Comparison of ENCODE assay signal across 13 cellular contexts in genomic region chr5:145903113-145903512, GRCh38. TPM values are rescaled to one million over a fixed set of nuclear protein-coding genes. Genes with fewer than 3 reads are reported as not detected.
DNase-seq lines count a peak whose midpoint lies in the region; ATAC-seq, FAIRE-seq and TF ChIP-seq lines count a peak whose summit lies in the region.
"Had no signal": no experiment of that assay in that cellular context is flagged by ENCODE, and none has a peak within 500 bp of the region (broad histone marks: within the 10 kb centered on the region; RNA-seq: fewer than 3 reads in every experiment).

No MANE protein-coding gene starts in this region.

- RAD21 ChIA-PET in GM12878 (lab: Charles Lee; ENCODE audit: unreplicated experiment), result no interaction called here

- H3K4me1 ChIP-seq in GM12878 (ENCODE audit: control insufficient read depth, insufficient read depth, low read length) (no peaks in the 10 kb centered on the region), smooth muscle cell (ENCODE audit: low read depth) (no peaks in the 10 kb centered on the region)

- POLR2A ChIA-PET in GM12878 (lab: Charles Lee), result no interaction called here

- 17% methylated on average over 3 of the region's 3 CpGs for WGBS in GM12878 (ENCODE audit: insufficient coverage, insufficient replicate concordance, low lambda C conversion rate, missing lambda C conversion rate)
- WGBS in smooth muscle cell (ENCODE audit: low lambda C conversion rate), result 93% methylated on average over 3 of the region's 3 CpGs

- DNase-seq in NCI-H82 (lab: John Stamatoyannopoulos, UW), result peak; percentile 6
- no peak for DNase-seq in NCI-H82 treated with DMSO at 0.1 percent for 48 hours (lab: John Stamatoyannopoulos, UW; ENCODE audit: unreplicated experiment)
- DNase-seq in GM12878 (ENCODE audit: low read depth, low spot score), result no peak
- no peak for DNase-seq in smooth muscle cell (lab: John Stamatoyannopoulos, UW; ENCODE audit: unreplicated experiment)
- no peak for DNase-seq in NCI-H1048 (lab: John Stamatoyannopoulos, UW)
- no peak for DNase-seq in GM10266 (ENCODE audit: extremely low spot score)
- DNase-seq: activated T-cell treated with anti-CD3 and anti-CD28 coated beads, Interleukin-2, amount 50 U/mL, for 48 hours; NCI-H2029; T-cell had no signal

- no peaks in the 10 kb centered on the region for H4K20me1 ChIP-seq in GM12878 (ENCODE audit: control insufficient read depth, insufficient read depth)
- H4K20me1 ChIP-seq in smooth muscle cell (ENCODE audit: low read depth), result no peaks in the 10 kb centered on the region

- H3K9me3 ChIP-seq in GM12878 (replicated peaks; ENCODE audit: control insufficient read depth, insufficient read depth, low read length), result no peaks in the 10 kb centered on the region
- no peaks in the 10 kb centered on the region for H3K9me3 ChIP-seq in smooth muscle cell (replicated peaks; ENCODE audit: low read depth)

- H2AFZ ChIP-seq in GM12878 (ENCODE audit: control insufficient read depth, low read depth, low read length), result no peak overlapping the region
- no peak overlapping the region for H2AFZ ChIP-seq in smooth muscle cell (ENCODE audit: low read depth)

- H3K4me2 ChIP-seq in GM12878 (ENCODE audit: control insufficient read depth, insufficient read depth) (no peak overlapping the region), smooth muscle cell (no peak overlapping the region)

- SMC1A ChIA-PET in GM12878 (lab: Charles Lee; ENCODE audit: uncharacterized antibody, unreplicated experiment), result interaction anchor here (0.7 kb wide), 1 partner anchor 167 kb away, joined by 3 read pairs; no protein-coding TSS in a partner anchor

- TF ChIP-seq EP300 in GM12878 (IDR thresholded peaks at IDR 0.05; ENCODE audit: borderline replicate concordance in 1 of 2, control insufficient read depth in 1 of 2, low read depth in 2 of 2, low read length in 2 of 2), result no peak

- H3K9ac ChIP-seq in GM12878 (ENCODE audit: control insufficient read depth, insufficient read depth, low read length), result no peak overlapping the region
- no peak overlapping the region for H3K9ac ChIP-seq in smooth muscle cell (ENCODE audit: low read depth)

- no peak for TF ChIP-seq RAD21 in GM12878 (IDR thresholded peaks at IDR 0.05; ENCODE audit: insufficient read depth, low read depth, low read length)

- no TSS peak for BruUV-seq in GM12878 (replicated peaks; lab: Mats Ljungman, UMichigan)

- CTCF ChIA-PET in GM12878 (lab: Yijun Ruan, JAX), result no interaction called here

- TF ChIP-seq CTCF in GM12878 (IDR thresholded peaks at IDR 0.05 in 2 of 3, conservative IDR thresholded peaks at IDR 0.05 in 1 of 3; ENCODE audit: control insufficient read depth in 2 of 3, extremely low read depth in 1 of 3, insufficient read depth in 1 of 3, low read depth in 3 of 3, low read length in 3 of 3) (no peak; a peak in 1 of 6 replicates), smooth muscle cell (IDR thresholded peaks at IDR 0.05; ENCODE audit: borderline replicate concordance, insufficient read depth, poor library complexity, severe bottlenecking) (peak; percentile 9), GM10266 (IDR thresholded peaks at IDR 0.05; ENCODE audit: control insufficient read depth, insufficient read depth, low read depth, missing control alignments) (no peak)

- intact Hi-C loops in GM12878 (cut with micrococcal nuclease; ENCODE audit: unreplicated experiment), result no loop called here

- ATAC-seq in HG03521 (IDR thresholded peaks at IDR 0.05; ENCODE audit: unreplicated experiment), result peak; percentile 60
- ATAC-seq in GM12878, result peak; percentile 62
- ATAC-seq in GM21447 (IDR thresholded peaks at IDR 0.05; ENCODE audit: unreplicated experiment), result no peak
- ATAC-seq: T-cell had no signal

- H3K27me3 ChIP-seq in GM12878 (replicated peaks in 1 of 2; ENCODE audit: control insufficient read depth in 2 of 2, insufficient read depth in 2 of 2, low read length in 1 of 2) (no peaks in the 10 kb centered on the region; a peak in 1 of 4 replicates), smooth muscle cell (ENCODE audit: low read depth) (peaks cover 3% of the 10 kb centered on the region)

- H3K4me3 ChIP-seq in GM12878, result no peak overlapping the region
- no peak overlapping the region for H3K4me3 ChIP-seq in smooth muscle cell

- in situ Hi-C loops in GM12878 (cut with MboI), result no loop called here

- H3K79me2 ChIP-seq in GM12878 (ENCODE audit: control insufficient read depth, insufficient read depth, low read length) (no peaks in the 10 kb centered on the region), smooth muscle cell (ENCODE audit: low read depth) (no peaks in the 10 kb centered on the region)

- H3K36me3 ChIP-seq in GM12878 (ENCODE audit: control insufficient read depth in 2 of 2, insufficient read depth in 2 of 2, low read length in 1 of 2) (no peaks in the 10 kb centered on the region), smooth muscle cell (ENCODE audit: low read depth) (no peaks in the 10 kb centered on the region)

- no peak for TF ChIP-seq POLR2A in GM12878 (IDR thresholded peaks at IDR 0.05; ENCODE audit: low read depth, low read length)

- no peak for FAIRE-seq in GM12878 (lab: Jason Lieb, UNC)
- FAIRE-seq: islet of Langerhans had no signal

- H3F3A ChIP-seq in smooth muscle cell (ENCODE audit: low read depth), result no peaks in the 10 kb centered on the region

- H3K27ac ChIP-seq in GM12878 (ENCODE audit: control insufficient read depth, insufficient read depth) (no peak overlapping the region), smooth muscle cell (ENCODE audit: low read depth) (no peak overlapping the region)

TF ChIP-seq in GM12878, 131 proteins besides CTCF, POLR2A, EP300 and RAD21 (continues in another document):
- TF ChIP-seq MYB (IDR thresholded peaks at IDR 0.05; ENCODE audit: borderline replicate concordance, low read depth, low read length), result no peak
- TF ChIP-seq HDGF (IDR thresholded peaks at IDR 0.05), result no peak

RNA-seq across cellular contexts. Expression of gene GRXCR2, which starts 30.3 kb away (rescaled TPM):
- total RNA-seq in GM12878 (2013; cell fraction: nucleolus; rRNA removed), result not detected in 2 replicates
- total RNA-seq in GM12878 (2014; rRNA removed), result not detected in 2 replicates
- total RNA-seq in GM12878 (2014; rRNA removed; fragmentation: Illumina TruSeq; extraction: Trizol), result not detected in 2 replicates
- not detected in 2 replicates for total RNA-seq in GM12878 (2021)
- not detected for polyA plus RNA-seq in GM12878 (2011; ENCODE audit: low read depth)
- polyA plus RNA-seq in GM12878 (2011; rRNA removed), result not detected in 2 replicates
- polyA plus RNA-seq in GM12878 (2011; cell fraction: cytosol; rRNA removed), result not detected in 2 replicates
- not detected in 2 replicates for polyA plus RNA-seq in GM12878 (2011; cell fraction: nucleus; rRNA removed)
- polyA plus RNA-seq in GM12878 (2012), result not detected in 2 replicates
- polyA plus RNA-seq in GM12878 (2014; fragmentation: Illumina TruSeq; extraction: Trizol), result not detected in 2 replicates
- not detected for polyA plus RNA-seq in GM12878 (2014; fragmentation: Nextera tagmentation; extraction: Ambion mirVana)
- not detected in 2 replicates for polyA plus RNA-seq in GM12878 (2014; rRNA removed)
- not detected for polyA plus RNA-seq in GM12878 (2016; fragmentation: Nextera tagmentation; extraction: Ambion mirVana)
- not detected in 2 replicates for polyA minus RNA-seq in GM12878 (2011; rRNA and poly(A)+ RNA removed)
- not detected in 2 replicates for polyA minus RNA-seq in GM12878 (2011; cell fraction: cytosol; rRNA and poly(A)+ RNA removed)
- not detected in 2 replicates for polyA minus RNA-seq in GM12878 (2011; cell fraction: nucleus; rRNA and poly(A)+ RNA removed)
- not detected in 2 replicates for total RNA-seq in smooth muscle cell
- polyA plus RNA-seq in smooth muscle cell, result not detected in 2 replicates
- total RNA-seq: pulmonary artery endothelial cell, T-cell had no signal

RNA-seq across cellular contexts. Expression of gene SH3RF2, which starts 33.3 kb away (rescaled TPM):
- not detected in 2 replicates for total RNA-seq in GM12878 (2013; cell fraction: nucleolus; rRNA removed)
- total RNA-seq in GM12878 (2014; rRNA removed) (not detected in 2 replicates), GM12878 (2014; rRNA removed; fragmentation: Illumina TruSeq; extraction: Trizol) (not detected in 2 replicates), GM12878 (2021) (0.15 and 0.19 TPM in 2 replicates), smooth muscle cell (2.0 and 2.4 TPM in 2 replicates)
- not detected for polyA plus RNA-seq in GM12878 (2011; ENCODE audit: low read depth)
- polyA plus RNA-seq in GM12878 (2011; rRNA removed) (not detected in 2 replicates), GM12878 (2014; fragmentation: Illumina TruSeq; extraction: Trizol) (not detected in 2 replicates), GM12878 (2014; fragmentation: Nextera tagmentation; extraction: Ambion mirVana) (not detected), GM12878 (2014; rRNA removed) (not detected in 2 replicates), GM12878 (2016; fragmentation: Nextera tagmentation; extraction: Ambion mirVana) (not detected), smooth muscle cell (1.0 and 3.1 TPM in 2 replicates)
- not detected in 2 replicates for polyA plus RNA-seq in GM12878 (2011; cell fraction: cytosol; rRNA removed)
- polyA plus RNA-seq in GM12878 (2011; cell fraction: nucleus; rRNA removed), result not detected in 2 replicates
- polyA plus RNA-seq in GM12878 (2012), result not detected in 2 replicates
- not detected in 2 replicates for polyA minus RNA-seq in GM12878 (2011; rRNA and poly(A)+ RNA removed)
- not detected in 2 replicates for polyA minus RNA-seq in GM12878 (2011; cell fraction: cytosol; rRNA and poly(A)+ RNA removed)
- not detected in 2 replicates for polyA minus RNA-seq in GM12878 (2011; cell fraction: nucleus; rRNA and poly(A)+ RNA removed)
